In the genomic region with DNA sequence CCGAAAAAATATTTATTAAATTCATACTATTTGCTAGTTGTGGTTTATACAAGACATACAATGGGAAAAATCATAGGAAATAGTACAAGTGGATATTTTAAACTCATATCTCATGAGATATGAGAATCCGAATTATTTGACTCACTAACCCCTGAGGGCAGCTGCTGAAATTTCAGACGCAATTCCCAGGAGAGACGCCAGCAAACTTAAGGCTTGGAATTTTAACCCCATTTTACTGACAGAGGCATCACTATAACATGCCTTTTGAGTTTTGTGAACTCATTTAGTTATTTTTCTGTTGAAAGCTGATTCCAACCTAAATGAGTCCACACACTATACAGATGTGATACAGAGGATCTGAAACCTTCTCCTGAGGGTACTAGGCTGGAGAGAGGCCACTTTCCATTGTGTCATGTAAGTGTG, we compare ENCODE assay signal across 12 cellular contexts. TPM values are rescaled to one million over a fixed set of nuclear protein-coding genes. Genes with fewer than 3 reads are reported as not detected.
DNase-seq lines count a peak whose midpoint lies in the region; ATAC-seq and TF ChIP-seq lines count a peak whose summit lies in the region.
"Had no signal": no experiment of that assay in that cellular context is flagged by ENCODE, and none has a peak within 500 bp of the region (broad histone marks: within the 10 kb centered on the region; RNA-seq: fewer than 3 reads in every experiment).

No MANE protein-coding gene starts in this region.

- no peaks in the 10 kb centered on the region for H3K36me3 ChIP-seq in HCT116 (ENCODE audit: control insufficient read depth in 1 of 2, insufficient read depth in 2 of 2, low read length in 2 of 2)
- H3K36me3 ChIP-seq in testis (ENCODE audit: low read depth, missing control alignments), result no peaks in the 10 kb centered on the region

- RAD21 ChIA-PET in HCT116 (lab: Charles Lee; ENCODE audit: low non-redundant PET in 1 of 2, low total read pairs in 2 of 2, uncharacterized antibody in 2 of 2, unreplicated experiment in 2 of 2), result interaction anchor here (0.5 to 1.0 kb wide), 3 partner anchors 48 to 919 kb away, joined by 3 read pairs; no protein-coding TSS in a partner anchor

- H3K27ac ChIP-seq in HCT116 (ENCODE audit: low read depth, low read length), result no peak overlapping the region
- H3K27ac ChIP-seq in testis, result peak overlapping the region; percentile 18 to 76

- CTCF ChIA-PET in HCT116 (lab: Charles Lee), result interaction anchor here (0.7 to 3.6 kb wide), 13 partner anchors 9 to 1093 kb away, joined by 3 to 26 read pairs (median 4); partner anchors contain the start of genes FMO4 and SCYL3
- CTCF ChIA-PET in activated CD4-positive, alpha-beta T cell treated with anti-CD3 and anti-CD28 coated beads, Interleukin-2, amount 10 ng/mL, durations not matched to agents 7 days and 5 days (lab: Charles Lee), result interaction anchor here (1.0 kb wide), 1 partner anchor 1001 kb away, joined by 3 read pairs; no protein-coding TSS in a partner anchor

- H3K36me3 Mint-ChIP-seq in activated CD4-positive, alpha-beta T cell treated with anti-CD3 and anti-CD28 coated beads, Interleukin-2, amount 10 ng/mL, durations not matched to agents 7 days and 5 days (ENCODE audit: low read depth), result no peaks in the 10 kb centered on the region
- H3K36me3 Mint-ChIP-seq: stimulated activated effector memory CD8-positive, alpha-beta T cell treated with anti-CD3 and anti-CD28 coated beads, Interleukin-12 subunit alpha, Interleukin-12 subunit beta, amount 100 ng/mL, for 72 hours had no signal

- TF ChIP-seq RAD21 in HCT116 (IDR thresholded peaks at IDR 0.05; ENCODE audit: low read depth), result no peak

- H3K9me3 Mint-ChIP-seq in activated CD4-positive, alpha-beta T cell treated with anti-CD3 and anti-CD28 coated beads, Interleukin-2, amount 10 ng/mL, durations not matched to agents 7 days and 5 days, result no peaks in the 10 kb centered on the region
- H3K9me3 Mint-ChIP-seq: stimulated activated effector memory CD8-positive, alpha-beta T cell treated with anti-CD3 and anti-CD28 coated beads, Interleukin-12 subunit alpha, Interleukin-12 subunit beta, amount 100 ng/mL, for 72 hours had no signal

- TF ChIP-seq POLR2A in HCT116 (IDR thresholded peaks at IDR 0.05; ENCODE audit: borderline replicate concordance, extremely low read depth, insufficient read depth, insufficient read length) (no peak), testis (IDR thresholded peaks at IDR 0.05) (no peak)

- no peak for DNase-seq in HCT116 (ENCODE audit: low read depth, low spot score)
- DNase-seq in amniotic epithelial cell (ENCODE audit: low read depth), result peak; percentile 17
- DNase-seq in left cardiac atrium, result no peak
- DNase-seq in testis, result no peak
- DNase-seq in NCI-H446 treated with DMSO at 0.1 percent for 48 hours (lab: John Stamatoyannopoulos, UW), result no peak
- no peak for DNase-seq in T-helper 1 cell
- DNase-seq in activated CD4-positive, alpha-beta T cell treated with anti-CD3 and anti-CD28 coated beads, Interleukin-2, amount 10 ng/mL, durations not matched to agents 7 days and 5 days, result no peak
- DNase-seq: activated naive CD4-positive, alpha-beta T cell treated with Interleukin-2 at 50 U/mL for 16 hours had no signal

- H3K4me1 Mint-ChIP-seq in activated CD4-positive, alpha-beta T cell treated with anti-CD3 and anti-CD28 coated beads, Interleukin-2, amount 10 ng/mL, durations not matched to agents 7 days and 5 days, result no peaks in the 10 kb centered on the region
- H3K4me1 Mint-ChIP-seq: stimulated activated effector memory CD8-positive, alpha-beta T cell treated with anti-CD3 and anti-CD28 coated beads, Interleukin-12 subunit alpha, Interleukin-12 subunit beta, amount 100 ng/mL, for 72 hours had no signal

- H3K79me2 ChIP-seq in HCT116 (ENCODE audit: insufficient read depth, low read length), result no peaks in the 10 kb centered on the region

- H3K4me3 ChIP-seq in HCT116 (replicated peaks in 1 of 2; ENCODE audit: low read depth in 1 of 2, low read length in 2 of 2), result no peak overlapping the region
- H3K4me3 ChIP-seq in testis, result peak overlapping the region in 1 of 2 donors; percentile 3

- H3K4me3 Mint-ChIP-seq in activated CD4-positive, alpha-beta T cell treated with anti-CD3 and anti-CD28 coated beads, Interleukin-2, amount 10 ng/mL, durations not matched to agents 7 days and 5 days, result no peak overlapping the region
- H3K4me3 Mint-ChIP-seq: IgD-negative memory B cell; stimulated activated effector memory CD8-positive, alpha-beta T cell treated with anti-CD3 and anti-CD28 coated beads, Interleukin-12 subunit alpha, Interleukin-12 subunit beta, amount 100 ng/mL, for 72 hours had no signal

- H3K9me2 ChIP-seq in HCT116 (ENCODE audit: insufficient read depth), result no peaks in the 10 kb centered on the region

- no peak overlapping the region for H3K27ac Mint-ChIP-seq in activated CD4-positive, alpha-beta T cell treated with anti-CD3 and anti-CD28 coated beads, Interleukin-2, amount 10 ng/mL, durations not matched to agents 7 days and 5 days
- H3K27ac Mint-ChIP-seq: stimulated activated effector memory CD8-positive, alpha-beta T cell treated with anti-CD3 and anti-CD28 coated beads, Interleukin-12 subunit alpha, Interleukin-12 subunit beta, amount 100 ng/mL, for 72 hours had no signal

- H3K27me3 Mint-ChIP-seq in activated CD4-positive, alpha-beta T cell treated with anti-CD3 and anti-CD28 coated beads, Interleukin-2, amount 10 ng/mL, durations not matched to agents 7 days and 5 days, result peaks cover 1% of the 10 kb centered on the region
- H3K27me3 Mint-ChIP-seq: IgD-negative memory B cell had no signal

- ATAC-seq in HCT116 (peak; percentile 31; the same call in 1 of the 2 replicates), left cardiac atrium (peak; percentile 25 to 46), HG02588 (IDR thresholded peaks at IDR 0.05; ENCODE audit: unreplicated experiment) (no peak)

- H3K27me3 ChIP-seq in HCT116 (ENCODE audit: insufficient read depth, low read length) (no peaks in the 10 kb centered on the region), testis (no peaks in the 10 kb centered on the region)

- peak overlapping the region; percentile 17; the same call in 1 of the 2 replicates for H3K4me2 ChIP-seq in HCT116 (ENCODE audit: low read length)

- no peaks in the 10 kb centered on the region for H3K9me3 ChIP-seq in HCT116 (ENCODE audit: control insufficient read depth in 1 of 2, insufficient read depth in 1 of 2, low read depth in 1 of 2, low read length in 2 of 2)
- H3K9me3 ChIP-seq in testis, result no peaks in the 10 kb centered on the region

- no TSS peak for BruUV-seq in HCT116 (replicated peaks; lab: Mats Ljungman, UMichigan)

- 25 to 28% methylated on average over 4 of the region's 4 CpGs for WGBS in testis, 2 donors

- no peak overlapping the region for H3K9ac ChIP-seq in HCT116 (ENCODE audit: low read length)

- no peaks in the 10 kb centered on the region for H4K20me1 ChIP-seq in HCT116 (ENCODE audit: insufficient read depth)

- H2AFZ ChIP-seq in HCT116 (ENCODE audit: low read depth, low read length, poor library complexity, severe bottlenecking), result peak overlapping the region; percentile 81

- POLR2A ChIA-PET in HCT116 (lab: Charles Lee), result interaction anchor here (1.0 kb wide), 1 partner anchor 397 kb away, joined by 3 read pairs; the partner anchor contains the start of gene GORAB
- POLR2A ChIA-PET in activated CD4-positive, alpha-beta T cell treated with anti-CD3 and anti-CD28 coated beads, Interleukin-2, amount 10 ng/mL, durations not matched to agents 7 days and 5 days (lab: Charles Lee), result no interaction called here

- intact Hi-C loops in HCT116 (cut with micrococcal nuclease) (loop anchor here (1.0 to 2.0 kb wide), 2 partner anchors 240 to 1001 kb away; no protein-coding TSS in a partner anchor), left cardiac atrium (cut with DNase I) (no loop called here), testis (cut with DNase I; ENCODE audit: low total_unique reads) (no loop called here)

- TF ChIP-seq CTCF in HCT116 (IDR thresholded peaks at IDR 0.05 in 2 of 3, conservative IDR thresholded peaks at IDR 0.05 in 1 of 3; ENCODE audit: borderline replicate concordance in 1 of 3, insufficient read depth in 1 of 3, low read depth in 2 of 3, low read length in 2 of 3) (no peak), testis (IDR thresholded peaks at IDR 0.05) (no peak)

- no peaks in the 10 kb centered on the region for H3K4me1 ChIP-seq in HCT116 (ENCODE audit: control insufficient read depth in 1 of 2, insufficient read depth in 2 of 2, low read length in 2 of 2)
- peaks cover 6% of the 10 kb centered on the region for H3K4me1 ChIP-seq in testis

TF ChIP-seq in HCT116, 20 proteins besides CTCF, POLR2A, EP300 and RAD21:
- TF ChIP-seq, protein P1, sequence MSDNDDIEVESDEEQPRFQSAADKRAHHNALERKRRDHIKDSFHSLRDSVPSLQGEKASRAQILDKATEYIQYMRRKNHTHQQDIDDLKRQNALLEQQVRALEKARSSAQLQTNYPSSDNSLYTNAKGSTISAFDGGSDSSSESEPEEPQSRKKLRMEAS (IDR thresholded peaks at IDR 0.05), result no peak
- no peak for TF ChIP-seq JUND (IDR thresholded peaks at IDR 0.05)

RNA-seq across cellular contexts. Expression of gene MROH9, which starts 5.9 kb away (rescaled TPM):
- not detected for total RNA-seq in HCT116 (2021; ENCODE audit: unreplicated experiment)
- polyA plus RNA-seq in HCT116 (2012), result not detected in 2 replicates
- not detected for total RNA-seq in left cardiac atrium
- 1 to 10 TPM; 1.1 to 2.8 TPM for total RNA-seq in testis
- polyA plus RNA-seq in testis (ENCODE audit: insufficient read depth, low read depth, low replicate concordance), result 2.3 TPM
- not detected for total RNA-seq in activated CD4-positive, alpha-beta T cell treated with anti-CD3 and anti-CD28 coated beads, Interleukin-2, amount 10 ng/mL, durations not matched to agents 7 days and 5 days
- total RNA-seq: dermis microvascular lymphatic vessel endothelial cell had no signal
- polyA plus RNA-seq: IgD-negative memory B cell had no signal
